Comparison of ENCODE assay signal across 1 cellular context in genomic region chr15:72202302-72202701, GRCh38.
TF ChIP-seq lines count a peak whose summit lies in the region.

No MANE protein-coding gene starts in this region.

TF ChIP-seq in SK-N-SH treated with all-trans-retinoic acid at 6 μM for 48 hours, 23 proteins besides CTCF, POLR2A, EP300 and RAD21 (continued from another document):
- TF ChIP-seq TSHZ2 (CRISPR knock-in tag; IDR thresholded peaks at IDR 0.05): no peak
- no peak for TF ChIP-seq OSR1 (CRISPR knock-in tag; IDR thresholded peaks at IDR 0.05)
- no peak for TF ChIP-seq POU6F1 (CRISPR knock-in tag; IDR thresholded peaks at IDR 0.05; ENCODE audit: borderline replicate concordance, low read depth)
- no peak for TF ChIP-seq CSDC2 (CRISPR knock-in tag; IDR thresholded peaks at IDR 0.05)
- TF ChIP-seq ISL1 (CRISPR knock-in tag; IDR thresholded peaks at IDR 0.05): no peak
- TF ChIP-seq ZNF70 (CRISPR knock-in tag; IDR thresholded peaks at IDR 0.05): no peak
- no peak for TF ChIP-seq CSRNP3 (CRISPR knock-in tag; IDR thresholded peaks at IDR 0.05)
- no peak for TF ChIP-seq ARNTL (CRISPR knock-in tag; IDR thresholded peaks at IDR 0.05; ENCODE audit: borderline replicate concordance, low read depth)
- no peak for TF ChIP-seq TOX (CRISPR knock-in tag; IDR thresholded peaks at IDR 0.05; ENCODE audit: borderline replicate concordance)
- TF ChIP-seq ZFP30 (CRISPR knock-in tag; IDR thresholded peaks at IDR 0.05): no peak
- no peak for TF ChIP-seq ZNF565 (CRISPR knock-in tag; conservative IDR thresholded peaks at IDR 0.05; ENCODE audit: low read depth)
